Comparison of ENCODE assay signal across 9 cellular contexts in the genomic region with DNA sequence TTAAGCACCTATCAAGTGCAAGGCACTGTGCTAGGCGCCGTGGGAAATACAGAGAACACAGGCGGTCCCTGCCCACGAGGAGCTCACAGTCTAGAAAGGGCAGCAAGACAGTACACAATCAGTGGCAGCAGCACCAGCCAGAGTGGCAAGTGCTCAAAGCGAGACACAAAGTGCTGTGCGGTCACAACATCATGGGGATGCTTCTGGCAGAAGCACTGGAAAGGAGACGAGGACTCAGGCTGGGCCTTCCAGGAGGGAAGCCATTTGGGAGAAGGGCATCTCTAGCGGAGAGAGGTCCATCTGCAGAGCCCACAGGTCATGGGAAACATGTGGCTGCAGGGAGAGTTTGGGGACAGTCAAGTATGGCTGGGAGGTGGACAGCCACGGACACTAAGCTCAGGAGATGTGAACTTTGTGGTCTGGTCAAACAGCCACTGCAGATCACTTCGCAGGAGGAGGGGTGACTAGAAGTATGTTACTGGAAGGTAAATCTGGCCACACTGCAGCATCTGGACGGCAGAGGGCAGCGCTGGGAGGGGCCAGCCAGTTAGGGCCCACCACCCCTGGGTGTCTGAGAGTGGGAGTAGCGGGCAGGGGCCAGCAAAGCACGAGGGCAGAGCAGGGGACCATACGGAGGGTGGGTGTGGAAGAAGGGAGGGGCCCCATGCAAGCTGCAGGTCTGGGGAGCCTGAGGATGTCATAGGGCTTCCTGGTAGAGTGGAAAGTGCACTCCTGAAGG.
DNase-seq lines count a peak whose midpoint lies in the region; ATAC-seq and TF ChIP-seq lines count a peak whose summit lies in the region.
"Had no signal": no experiment of that assay in that cellular context is flagged by ENCODE, and none has a peak within 500 bp of the region (broad histone marks: within the 10 kb centered on the region; RNA-seq: fewer than 3 reads in every experiment).

No MANE protein-coding gene starts in this region.

- H3K4me1 ChIP-seq in cardiac muscle cell (ENCODE audit: low read depth), result peaks cover 3% of the 10 kb centered on the region
- H3K4me1 ChIP-seq in ascending aorta, result peaks cover 18 to 31% of the 10 kb centered on the region in 2 donors

- H3K27ac Mint-ChIP-seq in type B pancreatic cell, result peak overlapping the region; percentile 57

- ATAC-seq in left cardiac atrium, result no peak
- ATAC-seq in HG03469 (IDR thresholded peaks at IDR 0.05; ENCODE audit: unreplicated experiment), result no peak

- intact Hi-C loops in left cardiac atrium (cut with DNase I), result loop anchor here (10.0 kb wide), 3 partner anchors 86 to 174 kb away; a partner anchor contains a TSS
- intact Hi-C loops in ascending aorta (cut with DNase I), result loop anchor here (5.0 kb wide), 2 partner anchors 83 to 167 kb away; no protein-coding TSS in a partner anchor

- H3K4me1 Mint-ChIP-seq in type B pancreatic cell (ENCODE audit: unreplicated experiment), result peaks cover 6% of the 10 kb centered on the region

- no peaks in the 10 kb centered on the region for H3K9me3 ChIP-seq in cardiac muscle cell (ENCODE audit: low read depth)
- H3K9me3 ChIP-seq in ascending aorta, result no peaks in the 10 kb centered on the region

- peak overlapping the region; percentile 39 for H3K27ac ChIP-seq in cardiac muscle cell
- H3K27ac ChIP-seq in ascending aorta, result peak overlapping the region; percentile 78 to 86

- no peaks in the 10 kb centered on the region for H3K27me3 Mint-ChIP-seq in type B pancreatic cell

- H3K4me3 Mint-ChIP-seq in type B pancreatic cell, result no peak overlapping the region

- H3K9me3 Mint-ChIP-seq in type B pancreatic cell, result no peaks in the 10 kb centered on the region

- TF ChIP-seq CTCF in cardiac muscle cell (IDR thresholded peaks at IDR 0.05; ENCODE audit: low read depth, low read length) (peak; percentile 53), ascending aorta (IDR thresholded peaks at IDR 0.05) (peak in 1 of 3 experiments; percentile 10), kidney epithelial cell (IDR thresholded peaks at IDR 0.05; ENCODE audit: insufficient read depth, low read length, poor library complexity, severe bottlenecking) (peak; percentile 62), type B pancreatic cell (conservative IDR thresholded peaks at IDR 0.05) (peak; percentile 55)

- H3K36me3 Mint-ChIP-seq in type B pancreatic cell, result peaks cover 3% of the 10 kb centered on the region

- H3K36me3 ChIP-seq in cardiac muscle cell (peaks cover 4% of the 10 kb centered on the region), ascending aorta (peaks cover 6 to 23% of the 10 kb centered on the region in 2 donors), kidney epithelial cell (ENCODE audit: control insufficient read depth, insufficient read depth, low read length) (peaks cover 3% of the 10 kb centered on the region)

- DNase-seq in cardiac muscle cell (ENCODE audit: low read depth in 1 of 2, low spot score in 1 of 2), result peak in 1 of 2 donors; percentile 32
- no peak for DNase-seq in left cardiac atrium
- no peak for DNase-seq in ascending aorta (ENCODE audit: low spot score in 2 of 2)
- no peak for DNase-seq in kidney epithelial cell (ENCODE audit: low read depth)
- no peak for DNase-seq in type B pancreatic cell (ENCODE audit: extremely low spot score, unreplicated experiment)
- no peak for DNase-seq in nucleus accumbens (lab: John Stamatoyannopoulos, UW)
- DNase-seq in NK-92 (lab: John Stamatoyannopoulos, UW; ENCODE audit: unreplicated experiment), result no peak
- DNase-seq: DMS79 had no signal

- H3K27me3 ChIP-seq in cardiac muscle cell (no peaks in the 10 kb centered on the region), ascending aorta (no peaks in the 10 kb centered on the region), kidney epithelial cell (ENCODE audit: control insufficient read depth, insufficient read depth, low read length) (no peaks in the 10 kb centered on the region)

- no peak overlapping the region for H3K4me3 ChIP-seq in cardiac muscle cell
- H3K4me3 ChIP-seq in ascending aorta, result no peak overlapping the region
- no peak overlapping the region for H3K4me3 ChIP-seq in kidney epithelial cell (ENCODE audit: low read depth, low read length)
